In the genomic region with DNA sequence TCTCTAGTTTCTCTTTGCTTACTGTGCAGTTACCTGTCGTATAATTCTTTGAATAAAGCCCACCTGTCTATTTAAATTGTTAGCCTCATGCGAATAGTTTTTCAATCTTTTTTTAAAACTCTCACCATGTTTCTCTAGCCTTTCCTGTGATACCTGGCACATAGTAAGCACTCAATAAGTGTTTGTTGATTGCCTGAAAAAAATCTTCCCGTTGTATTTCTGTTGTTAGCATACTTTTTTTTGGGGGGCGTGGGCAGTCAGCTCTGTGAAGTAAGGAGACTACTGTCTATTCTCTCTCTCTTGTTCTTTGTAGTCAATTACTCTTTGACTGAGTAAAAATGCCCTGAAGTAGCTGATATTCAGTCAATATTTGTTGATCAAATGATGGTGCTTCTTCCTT, we compare ENCODE assay signal across 20 cellular contexts.
DNase-seq lines count a peak whose midpoint lies in the region; ATAC-seq, FAIRE-seq and TF ChIP-seq lines count a peak whose summit lies in the region.
"Had no signal": no experiment of that assay in that cellular context is flagged by ENCODE, and none has a peak within 500 bp of the region (broad histone marks: within the 10 kb centered on the region; RNA-seq: fewer than 3 reads in every experiment).

No MANE protein-coding gene starts in this region.

- H3K27me3 ChIP-seq in HepG2 (ENCODE audit: control insufficient read depth in 1 of 2, insufficient read depth in 2 of 2, low read length in 2 of 2) (no peaks in the 10 kb centered on the region), right lobe of liver (no peaks in the 10 kb centered on the region)
- H3K27me3 ChIP-seq: BLaER1 had no signal

- BruUV-seq in HepG2 (replicated peaks; lab: Mats Ljungman, UMichigan) (no TSS peak), Calu3 (replicated peaks; lab: Mats Ljungman, UMichigan) (no TSS peak)

- H3K4me3 Mint-ChIP-seq in nephron progenitor cell (no peak overlapping the region), Calu3 (ENCODE audit: low read depth, unreplicated experiment) (no peak overlapping the region)
- H3K4me3 Mint-ChIP-seq: B cell; CD4-positive, CD25-positive, alpha-beta regulatory T cell; CD8-positive, alpha-beta memory T cell; GM23338; H9 had no signal

- TF ChIP-seq POLR2A in HepG2 (IDR thresholded peaks at IDR 0.05; ENCODE audit: insufficient read depth in 1 of 2, low read depth in 2 of 2, low read length in 2 of 2), result no peak
- no peak for TF ChIP-seq POLR2A in right lobe of liver (IDR thresholded peaks at IDR 0.05)
- TF ChIP-seq POLR2A in GM12891 (IDR thresholded peaks at IDR 0.05; ENCODE audit: low read depth, low read length), result no peak

- POLR2A ChIA-PET in HepG2 (lab: Yijun Ruan, JAX), result no interaction called here

- TF ChIP-seq CTCF in HepG2 (CRISPR knock-in tag; IDR thresholded peaks at IDR 0.05) (no peak), right lobe of liver (IDR thresholded peaks at IDR 0.05) (no peak), VCaP (conservative IDR thresholded peaks at IDR 0.05) (no peak), nephron progenitor cell (IDR thresholded peaks at IDR 0.05) (no peak), Calu3 (IDR thresholded peaks at IDR 0.05; ENCODE audit: unreplicated experiment) (no peak)

- H3K4me3 ChIP-seq in HepG2 (replicated peaks in 1 of 3; ENCODE audit: insufficient read depth in 1 of 3, low read depth in 2 of 3, low read length in 3 of 3) (no peak overlapping the region), right lobe of liver (no peak overlapping the region)
- H3K4me3 ChIP-seq: BLaER1, GM12878, GM23338 had no signal

- peak; percentile 52; the same call in 2 of the 3 replicates for ATAC-seq in HepG2
- no peak for ATAC-seq in right lobe of liver
- ATAC-seq: GM12878, GM23338, HCT116 had no signal

- H3K36me3 Mint-ChIP-seq in nephron progenitor cell (ENCODE audit: low read depth) (peaks cover 21% of the 10 kb centered on the region), Calu3 (ENCODE audit: insufficient read depth, unreplicated experiment) (no peaks in the 10 kb centered on the region)

- H3K4me1 ChIP-seq in HepG2 (ENCODE audit: insufficient read depth, low read length) (peaks cover 23% of the 10 kb centered on the region), right lobe of liver (no peaks in the 10 kb centered on the region)
- H3K4me1 ChIP-seq: BLaER1 had no signal

- H2AFZ ChIP-seq in HepG2 (ENCODE audit: low read length), result no peak overlapping the region
- H2AFZ ChIP-seq: GM23338 had no signal

- in situ Hi-C loops in HepG2 (cut with HindIII; ENCODE audit: extremely low pct_ligation_motif_present, low pct_unique_long_range_greater_than_20kb), result no loop called here

- intact Hi-C loops in HepG2 (cut with micrococcal nuclease; ENCODE audit: unreplicated experiment) (no loop called here), right lobe of liver (cut with DNase I) (no loop called here), Calu3 (cut with micrococcal nuclease; ENCODE audit: unreplicated experiment) (no loop called here)

- no peaks in the 10 kb centered on the region for H3K27me3 Mint-ChIP-seq in nephron progenitor cell (ENCODE audit: low read depth, poor library complexity)
- no peaks in the 10 kb centered on the region for H3K27me3 Mint-ChIP-seq in Calu3 (ENCODE audit: unreplicated experiment)
- H3K27me3 Mint-ChIP-seq: B cell; CD4-positive, CD25-positive, alpha-beta regulatory T cell; CD8-positive, alpha-beta memory T cell had no signal

- CTCF ChIA-PET in HepG2 (lab: Yijun Ruan, JAX; ENCODE audit: low intra/inter-chr PET ratio, low total read pairs) (no interaction called here), Calu3 (lab: Charles Lee) (interaction anchor here (0.8 to 1.1 kb wide), 3 partner anchors 7 to 33 kb away, joined by 3 to 5 read pairs (median 3); no protein-coding TSS in a partner anchor)

- H3K27ac Mint-ChIP-seq in nephron progenitor cell, result peak overlapping the region; percentile 41
- no peak overlapping the region for H3K27ac Mint-ChIP-seq in Calu3 (ENCODE audit: unreplicated experiment)
- H3K27ac Mint-ChIP-seq: B cell; CD8-positive, alpha-beta memory T cell; GM23338; H9 had no signal

- no peaks in the 10 kb centered on the region for H3K79me2 ChIP-seq in HepG2 (ENCODE audit: insufficient read depth, low read length)

- H3K36me3 ChIP-seq in HepG2 (replicated peaks in 1 of 2; ENCODE audit: control insufficient read depth in 1 of 2, insufficient read depth in 2 of 2, low read length in 2 of 2) (no peaks in the 10 kb centered on the region), right lobe of liver (no peaks in the 10 kb centered on the region)

- H3K9me3 Mint-ChIP-seq in nephron progenitor cell (peaks cover 8% of the 10 kb centered on the region), Calu3 (ENCODE audit: low read depth, unreplicated experiment) (no peaks in the 10 kb centered on the region)
- H3K9me3 Mint-ChIP-seq: GM23338, H9 had no signal

- DNase-seq in HepG2 (ENCODE audit: low spot score) (peak; percentile 27), right lobe of liver (no peak), nephron progenitor cell (no peak), GM12891 (ENCODE audit: insufficient read length, low spot score) (no peak), Calu3 (no peak)
- DNase-seq: CD4-positive, CD25-positive, alpha-beta regulatory T cell; CD8-positive, alpha-beta memory T cell; DMS79; EL; GDM1; H9 had no signal

- H4K20me1 ChIP-seq in HepG2 (ENCODE audit: insufficient read depth, low read length), result no peaks in the 10 kb centered on the region
- H4K20me1 ChIP-seq: BLaER1 had no signal

- no peak for FAIRE-seq in HepG2 (lab: Jason Lieb, UNC)
- FAIRE-seq in GM12891 (lab: Jason Lieb, UNC), result no peak
- FAIRE-seq: A204.1, GM12878, GM18507 had no signal

- TF ChIP-seq EP300 in HepG2 (IDR thresholded peaks at IDR 0.05; ENCODE audit: low read depth in 2 of 2, low read length in 2 of 2) (no peak), HepG2 (CRISPR knock-in tag; IDR thresholded peaks at IDR 0.05; ENCODE audit: borderline replicate concordance) (no peak)

- 76% methylated on average over 4 of the region's 4 CpGs for WGBS in HepG2 (ENCODE audit: low lambda C conversion rate)
- 94% methylated on average over 4 of the region's 4 CpGs for WGBS in right lobe of liver (ENCODE audit: insufficient coverage, low coverage, low lambda C conversion rate, missing lambda C conversion rate)

- H3K27ac ChIP-seq in HepG2 (ENCODE audit: extremely low read length, insufficient read depth, low read length), result no peak overlapping the region
- no peak overlapping the region for H3K27ac ChIP-seq in right lobe of liver
- H3K27ac ChIP-seq in VCaP, result peak overlapping the region; percentile 50
- H3K27ac ChIP-seq: BLaER1, C4-2B had no signal

- TF ChIP-seq RAD21 in HepG2 (CRISPR knock-in tag; IDR thresholded peaks at IDR 0.05), result no peak

- no peaks in the 10 kb centered on the region for H3K9me3 ChIP-seq in HepG2 (ENCODE audit: low read length)
- no peaks in the 10 kb centered on the region for H3K9me3 ChIP-seq in right lobe of liver

- H3K4me1 Mint-ChIP-seq in nephron progenitor cell (peaks cover 7% of the 10 kb centered on the region), Calu3 (ENCODE audit: low read depth, unreplicated experiment) (peaks cover 18% of the 10 kb centered on the region)
- H3K4me1 Mint-ChIP-seq: B cell, GM23338, H9 had no signal

- no peak overlapping the region for H3K4me2 ChIP-seq in HepG2 (ENCODE audit: low read depth, low read length)
- H3K4me2 ChIP-seq: BLaER1, GM23338 had no signal

- no peak overlapping the region for H3K9ac ChIP-seq in HepG2 (ENCODE audit: insufficient read depth, low read depth, low read length)
- H3K9ac ChIP-seq: BLaER1 had no signal

TF ChIP-seq in HepG2, 621 proteins besides CTCF, POLR2A, EP300 and RAD21 (continues in another document):
- TF ChIP-seq ZNF124 (CRISPR knock-in tag; IDR thresholded peaks at IDR 0.05) (no peak), GATAD1 (CRISPR knock-in tag; IDR thresholded peaks at IDR 0.05) (no peak), ZNF3 (CRISPR knock-in tag; IDR thresholded peaks at IDR 0.05) (peak; percentile 97), KLF11 (CRISPR knock-in tag; IDR thresholded peaks at IDR 0.05) (no peak), TCF7 (IDR thresholded peaks at IDR 0.05; ENCODE audit: low read depth) (0 out of 2 replicates have a peak, but pooled peaks have one; percentile 12), GFI1 (CRISPR knock-in tag; IDR thresholded peaks at IDR 0.05; ENCODE audit: borderline replicate concordance) (0 out of 2 replicates have a peak, but pooled peaks have one; percentile 28)
- TF ChIP-seq, protein P1, sequence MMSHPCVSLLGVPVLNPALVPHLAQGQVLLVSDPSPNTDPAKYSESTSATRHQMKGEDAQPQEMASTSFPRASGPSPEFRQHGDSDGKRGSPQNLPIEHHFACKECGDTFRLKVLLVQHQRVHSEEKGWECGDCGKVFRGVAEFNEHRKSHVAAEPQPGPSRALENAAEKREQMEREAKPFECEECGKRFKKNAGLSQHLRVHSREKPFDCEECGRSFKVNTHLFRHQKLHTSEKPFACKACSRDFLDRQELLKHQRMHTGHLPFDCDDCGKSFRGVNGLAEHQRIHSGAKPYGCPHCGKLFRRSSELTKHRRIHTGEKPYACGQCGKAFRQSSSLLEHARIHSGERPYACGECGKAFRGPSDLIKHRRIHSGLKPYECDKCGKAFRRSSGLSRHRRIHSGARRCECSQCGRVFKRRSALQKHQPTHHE (CRISPR knock-in tag; IDR thresholded peaks at IDR 0.05; ENCODE audit: borderline replicate concordance), result no peak

TF ChIP-seq in GM12891, 5 proteins besides CTCF, POLR2A, EP300 and RAD21:
- no peak for TF ChIP-seq TAF1 (IDR thresholded peaks at IDR 0.05; ENCODE audit: low read depth, low read length)
- TF ChIP-seq PAX5 (IDR thresholded peaks at IDR 0.05; ENCODE audit: insufficient read depth, low read length, severe bottlenecking), result no peak
- TF ChIP-seq POU2F2 (IDR thresholded peaks at IDR 0.05; ENCODE audit: low read depth, low read length), result no peak
- no peak for TF ChIP-seq SPI1 (IDR thresholded peaks at IDR 0.05; ENCODE audit: low read depth, low read length)
- TF ChIP-seq POLR2AphosphoS5 (IDR thresholded peaks at IDR 0.05; ENCODE audit: low read depth, low read length), result no peak
TF ChIP-seq in GM12891: peak in this region for 0.
